ENCODE assay signal across 10 cellular contexts in the genomic region with DNA sequence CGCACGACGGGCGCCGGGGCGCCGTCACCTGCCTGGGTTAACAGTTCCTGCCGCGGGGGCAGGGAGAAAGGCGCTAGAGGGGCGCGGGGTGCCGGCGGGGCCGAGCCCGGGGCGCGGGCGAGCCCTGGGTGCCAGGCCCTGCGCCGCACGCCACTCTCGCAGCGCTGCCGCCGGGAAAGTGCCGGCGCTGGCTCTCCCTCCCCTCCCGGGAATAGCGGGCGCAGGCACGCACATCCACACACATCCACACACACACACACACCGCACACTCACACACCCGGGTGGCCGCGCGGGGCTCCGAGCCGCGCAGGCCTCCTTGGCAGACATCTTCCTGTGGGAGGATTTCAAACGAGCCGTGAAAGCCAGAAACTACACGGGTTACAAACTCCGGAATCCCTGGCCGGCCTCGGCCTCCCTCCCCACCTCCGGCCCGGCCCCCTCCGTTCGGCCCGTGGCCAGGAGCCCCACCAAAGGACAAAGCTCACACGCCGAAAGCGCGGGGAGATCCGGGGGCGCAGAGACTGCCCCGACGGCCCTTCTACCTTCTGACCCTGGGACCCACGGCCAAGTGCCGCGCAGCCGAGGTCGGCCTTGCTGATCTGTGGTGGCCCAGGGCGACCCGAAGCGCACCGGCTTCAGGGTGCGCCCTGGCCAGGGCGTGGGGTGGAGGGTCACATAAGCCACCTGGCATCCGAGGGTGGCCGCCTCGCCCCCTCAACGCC.
A peak's percentile ranks its signal among the peaks of the same experiment; 100 is the strongest.
DNase-seq lines count a peak whose midpoint lies in the region; ATAC-seq and TF ChIP-seq lines count a peak whose summit lies in the region.
"Had no signal": no experiment of that assay in that cellular context is flagged by ENCODE, and none has a peak within 500 bp of the region (broad histone marks: within the 10 kb centered on the region; RNA-seq: fewer than 3 reads in every experiment).

No MANE protein-coding gene starts in this region.

- no peak for ATAC-seq in HG02678 (IDR thresholded peaks at IDR 0.05; ENCODE audit: unreplicated experiment)
- ATAC-seq in HG02938 (IDR thresholded peaks at IDR 0.05; ENCODE audit: unreplicated experiment): no peak

- peak overlapping the region in 1 of 7 donors; percentile 36 for H3K27ac Mint-ChIP-seq in CD4-positive, alpha-beta memory T cell
- no peak overlapping the region for H3K27ac Mint-ChIP-seq in activated CD4-positive, alpha-beta memory T cell treated with anti-CD3 and anti-CD28 coated beads, Interleukin-2, amount 10 ng/mL, durations not matched to agents 7 days and 5 days

- POLR2A ChIA-PET in CD4-positive, alpha-beta memory T cell (lab: Charles Lee; ENCODE audit: partially characterized antibody): interaction anchor here (0.9 to 1.2 kb wide), 2 partner anchors 69 to 150 kb away, joined by 3 to 4 read pairs; no protein-coding TSS in a partner anchor
- POLR2A ChIA-PET in activated CD4-positive, alpha-beta memory T cell treated with anti-CD3 and anti-CD28 coated beads, Interleukin-2, amount 10 ng/mL, durations not matched to agents 7 days and 5 days (lab: Charles Lee): interaction anchor here (0.9 to 1.1 kb wide), 4 partner anchors 8 to 135 kb away, joined by 3 to 4 read pairs (median 3); partner anchors contain the start of gene BCOR

- no peaks in the 10 kb centered on the region for H3K36me3 Mint-ChIP-seq in CD4-positive, alpha-beta memory T cell
- H3K36me3 Mint-ChIP-seq in activated CD4-positive, alpha-beta memory T cell treated with anti-CD3 and anti-CD28 coated beads, Interleukin-2, amount 10 ng/mL, durations not matched to agents 7 days and 5 days (ENCODE audit: low read depth): no peaks in the 10 kb centered on the region

- H3K4me3 Mint-ChIP-seq in CD4-positive, alpha-beta memory T cell: peak overlapping the region; percentile 31 to 86 (median 66)
- H3K4me3 Mint-ChIP-seq in activated CD4-positive, alpha-beta memory T cell treated with anti-CD3 and anti-CD28 coated beads, Interleukin-2, amount 10 ng/mL, durations not matched to agents 7 days and 5 days: peak overlapping the region; percentile 62

- intact Hi-C loops in CD4-positive, alpha-beta memory T cell (cut with micrococcal nuclease): no loop called here

- H3K27me3 ChIP-seq in CD4-positive, alpha-beta memory T cell (ENCODE audit: insufficient read depth, low read length): no peaks in the 10 kb centered on the region
- H3K27me3 ChIP-seq in esophagus (ENCODE audit: control insufficient read depth in 1 of 2, insufficient read depth in 2 of 2, low read length in 2 of 2) (peaks cover 0 to 6% of the 10 kb centered on the region in 2 donors), neutrophil (peaks cover 62% of the 10 kb centered on the region)

- 14 to 25% methylated on average over 55 to 74 of the region's 74 CpGs for WGBS in esophagus, 2 donors

- no peak for TF ChIP-seq CTCF in neutrophil (IDR thresholded peaks at IDR 0.05)

- H3K4me3 ChIP-seq in CD4-positive, alpha-beta memory T cell (ENCODE audit: low read length in 2 of 2): peak overlapping the region in 1 of 2 donors; percentile 24
- peak overlapping the region; percentile 0 to 20 for H3K4me3 ChIP-seq in esophagus (ENCODE audit: low read depth in 1 of 2, low read length in 2 of 2)
- peak overlapping the region; percentile 25 to 43 for H3K4me3 ChIP-seq in neutrophil (ENCODE audit: low read depth in 1 of 2, low read length in 1 of 2)

- H3K27ac ChIP-seq in CD4-positive, alpha-beta memory T cell (ENCODE audit: low read depth, low read length): no peak overlapping the region
- H3K27ac ChIP-seq in esophagus (ENCODE audit: low read depth in 2 of 2, low read length in 1 of 2) (no peak overlapping the region), neutrophil (no peak overlapping the region)

- no peaks in the 10 kb centered on the region for H3K9me3 ChIP-seq in CD4-positive, alpha-beta memory T cell (ENCODE audit: control insufficient read depth in 1 of 2, low read length in 2 of 2)
- H3K9me3 ChIP-seq in esophagus (ENCODE audit: control insufficient read depth in 2 of 2, insufficient read depth in 1 of 2, low read depth in 1 of 2, low read length in 1 of 2) (peaks cover 0 to 3% of the 10 kb centered on the region in 2 donors), neutrophil (no peaks in the 10 kb centered on the region)

- H3K36me3 ChIP-seq in CD4-positive, alpha-beta memory T cell (ENCODE audit: insufficient read depth, low read length): no peaks in the 10 kb centered on the region
- H3K36me3 ChIP-seq in esophagus (ENCODE audit: control insufficient read depth in 2 of 2, insufficient read depth in 2 of 2, low read length in 1 of 2) (no peaks in the 10 kb centered on the region), neutrophil (no peaks in the 10 kb centered on the region)

- H3K4me1 Mint-ChIP-seq in CD4-positive, alpha-beta memory T cell: peaks cover 6 to 34% (median 20%) of the 10 kb centered on the region in 4 donors
- H3K4me1 Mint-ChIP-seq in activated CD4-positive, alpha-beta memory T cell treated with anti-CD3 and anti-CD28 coated beads, Interleukin-2, amount 10 ng/mL, durations not matched to agents 7 days and 5 days: peaks cover 29% of the 10 kb centered on the region

- peaks cover 14% of the 10 kb centered on the region for H3K4me1 ChIP-seq in CD4-positive, alpha-beta memory T cell (ENCODE audit: insufficient read depth, low read length)
- H3K4me1 ChIP-seq in esophagus (ENCODE audit: control insufficient read depth in 2 of 2, insufficient read depth in 2 of 2, low read length in 1 of 2): no peaks in the 10 kb centered on the region
- peaks cover 36 to 38% of the 10 kb centered on the region in 2 experiments for H3K4me1 ChIP-seq in neutrophil (ENCODE audit: control insufficient read depth in 1 of 2, insufficient read depth in 1 of 2, low read depth in 1 of 2, low read length in 1 of 2)

- CTCF ChIA-PET in CD4-positive, alpha-beta memory T cell (lab: Charles Lee; ENCODE audit: partially characterized antibody): no interaction called here
- CTCF ChIA-PET in activated CD4-positive, alpha-beta memory T cell treated with anti-CD3 and anti-CD28 coated beads, Interleukin-2, amount 10 ng/mL, durations not matched to agents 7 days and 5 days (lab: Charles Lee): interaction anchor here (1.3 kb wide), 1 partner anchor 275 kb away, joined by 6 read pairs; no protein-coding TSS in a partner anchor

- peaks cover 0 to 2% (median 0%) of the 10 kb centered on the region in 8 donors for H3K9me3 Mint-ChIP-seq in CD4-positive, alpha-beta memory T cell
- H3K9me3 Mint-ChIP-seq in activated CD4-positive, alpha-beta memory T cell treated with anti-CD3 and anti-CD28 coated beads, Interleukin-2, amount 10 ng/mL, durations not matched to agents 7 days and 5 days: no peaks in the 10 kb centered on the region

- no peak for DNase-seq in CD4-positive, alpha-beta memory T cell
- DNase-seq in activated CD4-positive, alpha-beta memory T cell treated with anti-CD3 and anti-CD28 coated beads, Interleukin-2, amount 10 ng/mL, durations not matched to agents 7 days and 5 days: no peak
- DNase-seq in stimulated activated CD4-positive, alpha-beta T cell treated with anti-CD3 and anti-CD28 coated beads, Interleukin-15, amount 100 ng/mL, for 24 hours: no peak
- DNase-seq in NCI-H345 treated with DMSO at 0.1 percent for 48 hours (lab: John Stamatoyannopoulos, UW; ENCODE audit: unreplicated experiment): no peak
- DNase-seq: DMS153, OCI-M1 had no signal

- H3K27me3 Mint-ChIP-seq in CD4-positive, alpha-beta memory T cell: peaks cover 5 to 13% of the 10 kb centered on the region in 2 donors
- peaks cover 43% of the 10 kb centered on the region for H3K27me3 Mint-ChIP-seq in activated CD4-positive, alpha-beta memory T cell treated with anti-CD3 and anti-CD28 coated beads, Interleukin-2, amount 10 ng/mL, durations not matched to agents 7 days and 5 days
